In the genomic region with DNA sequence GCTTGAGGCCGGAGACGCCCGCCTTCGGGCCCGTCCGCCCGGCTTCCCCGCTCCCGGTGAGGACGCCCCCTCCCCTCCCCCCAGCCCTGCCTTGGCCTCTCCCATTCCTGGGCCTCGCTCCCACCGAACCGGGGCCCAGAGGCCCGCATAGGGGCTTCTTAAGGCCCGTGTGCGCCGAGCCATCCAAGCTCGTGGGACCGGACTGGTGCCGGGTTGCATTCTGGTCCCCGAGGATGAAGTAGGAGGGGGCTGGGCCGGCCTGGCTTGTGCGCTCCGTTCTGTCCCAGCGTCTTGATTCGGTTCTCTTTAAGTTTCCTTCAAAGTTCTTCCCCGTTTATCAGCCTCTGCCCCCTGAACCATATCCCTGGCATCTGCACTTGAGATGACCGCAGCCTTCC, we compare ENCODE assay signal across 1 cellular context.
TF ChIP-seq lines count a peak whose summit lies in the region.

No MANE protein-coding gene starts in this region.

TF ChIP-seq in H1, 55 proteins besides CTCF, POLR2A, EP300 and RAD21:
- TF ChIP-seq KDM5A (IDR thresholded peaks at IDR 0.05; ENCODE audit: low read length), result 0 out of 2 replicates have a peak, but pooled peaks have one; percentile 3
- TF ChIP-seq SP4 (IDR thresholded peaks at IDR 0.05; ENCODE audit: low read length), result no peak
- peak; percentile 53 for TF ChIP-seq SAP30 (IDR thresholded peaks at IDR 0.05; ENCODE audit: insufficient read depth, insufficient replicate concordance, low read length)
